Comparison of ENCODE assay signal across 29 cellular contexts in the genomic region with DNA sequence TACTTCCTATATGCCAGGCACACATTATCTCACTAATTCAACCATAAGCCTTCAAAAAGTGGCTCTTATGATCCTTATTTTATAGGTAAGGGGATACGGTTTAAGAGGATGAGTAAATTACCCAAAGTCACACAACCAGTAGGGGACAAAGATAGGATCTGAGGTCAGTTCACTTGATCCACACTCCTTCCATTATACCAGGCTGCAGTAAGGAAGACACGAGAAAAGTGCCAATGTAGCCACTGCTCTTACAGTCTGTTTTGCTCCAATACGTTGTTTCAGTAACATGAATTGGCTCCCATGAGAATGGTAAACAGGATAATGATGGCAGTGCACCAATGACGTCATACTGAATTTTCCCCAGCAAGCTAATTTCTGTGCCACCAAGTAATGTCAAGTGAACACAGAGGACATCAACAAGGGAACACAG. TPM values are rescaled to one million over a fixed set of nuclear protein-coding genes. Genes with fewer than 3 reads are reported as not detected.
A peak's percentile ranks its signal among the peaks of the same experiment; 100 is the strongest.
DNase-seq lines count a peak whose midpoint lies in the region; ATAC-seq, FAIRE-seq and TF ChIP-seq lines count a peak whose summit lies in the region.
"Had no signal": no experiment of that assay in that cellular context is flagged by ENCODE, and none has a peak within 500 bp of the region (broad histone marks: within the 10 kb centered on the region; RNA-seq: fewer than 3 reads in every experiment).

No MANE protein-coding gene starts in this region.

- H3K36me3 ChIP-seq in endothelial cell of umbilical vein (ENCODE audit: control insufficient read depth in 2 of 2, extremely low read depth in 1 of 2, insufficient read depth in 2 of 2, low read length in 2 of 2) (peaks cover 0 to 2% of the 10 kb centered on the region in 2 experiments), thymus (ENCODE audit: control insufficient read depth, insufficient read depth) (peaks cover 27% of the 10 kb centered on the region)
- H3K36me3 ChIP-seq: prostate gland had no signal

- dilution Hi-C loops in endothelial cell of umbilical vein (cut with MboI; ENCODE audit: extremely low pct_ligation_motif_present, low sequenced_read_pairs): no loop called here

- H3K27ac Mint-ChIP-seq in activated CD4-positive, alpha-beta T cell treated with anti-CD3 and anti-CD28 coated beads for 36 hours: peak overlapping the region; percentile 11
- H3K27ac Mint-ChIP-seq: activated naive CD4-positive, alpha-beta T cell treated with anti-CD3 and anti-CD28 coated beads, Interleukin-2, amount 50 U/mL, for 24 hours had no signal

- FAIRE-seq in endothelial cell of umbilical vein (lab: Jason Lieb, UNC): no peak
- FAIRE-seq: colon, endometrium, GM18507, HTR-8/SVneo, islet of Langerhans had no signal

- no peaks in the 10 kb centered on the region for H3K4me1 Mint-ChIP-seq in activated CD4-positive, alpha-beta T cell treated with anti-CD3 and anti-CD28 coated beads for 36 hours
- H3K4me1 Mint-ChIP-seq: activated naive CD4-positive, alpha-beta T cell treated with anti-CD3 and anti-CD28 coated beads, Interleukin-2, amount 50 U/mL, for 24 hours had no signal

- no peak for TF ChIP-seq CTCF in endothelial cell of umbilical vein (IDR thresholded peaks at IDR 0.05; ENCODE audit: extremely low read depth in 1 of 2, insufficient read depth in 1 of 2, low read depth in 1 of 2, low read length in 2 of 2)

- H3K9me3 ChIP-seq in endothelial cell of umbilical vein (replicated peaks; ENCODE audit: control insufficient read depth, insufficient read depth, low read length) (no peaks in the 10 kb centered on the region), thymus (ENCODE audit: control insufficient read depth) (no peaks in the 10 kb centered on the region)
- H3K9me3 ChIP-seq: prostate gland had no signal

- no peak overlapping the region for H3K9ac ChIP-seq in endothelial cell of umbilical vein (replicated peaks; ENCODE audit: extremely low read depth, insufficient read depth, low read length)

- no peak overlapping the region for H2AFZ ChIP-seq in endothelial cell of umbilical vein (ENCODE audit: low read depth, low read length)

- no peak overlapping the region for H3K4me2 ChIP-seq in endothelial cell of umbilical vein (ENCODE audit: insufficient read depth, low read length)
- H3K4me2 ChIP-seq: smooth muscle cell had no signal

- no peaks in the 10 kb centered on the region for H3K79me2 ChIP-seq in endothelial cell of umbilical vein (ENCODE audit: control insufficient read depth, insufficient read depth, low read length)

- H3K27me3 ChIP-seq in endothelial cell of umbilical vein (ENCODE audit: control insufficient read depth in 2 of 2, insufficient read depth in 2 of 2, low read length in 2 of 2): no peaks in the 10 kb centered on the region
- H3K27me3 ChIP-seq in thymus (ENCODE audit: control insufficient read depth, insufficient read depth): no peaks in the 10 kb centered on the region

- H3K27ac ChIP-seq in endothelial cell of umbilical vein (ENCODE audit: insufficient read depth, low read depth, low read length) (no peak overlapping the region), thymus (ENCODE audit: low read depth) (peak overlapping the region; percentile 26)
- H3K27ac ChIP-seq: prostate gland had no signal

- H3K4me3 ChIP-seq in endothelial cell of umbilical vein (replicated peaks in 1 of 3; ENCODE audit: insufficient read depth in 1 of 3, low read depth in 1 of 3, low read length in 3 of 3) (no peak overlapping the region), thymus (ENCODE audit: low read length) (no peak overlapping the region)
- H3K4me3 ChIP-seq: prostate gland, smooth muscle cell had no signal

- no peaks in the 10 kb centered on the region for H3K27me3 Mint-ChIP-seq in activated CD4-positive, alpha-beta T cell treated with anti-CD3 and anti-CD28 coated beads for 36 hours
- H3K27me3 Mint-ChIP-seq: activated CD8-positive, alpha-beta T cell treated with anti-CD3 and anti-CD28 coated beads for 36 hours; activated naive CD4-positive, alpha-beta T cell treated with anti-CD3 and anti-CD28 coated beads, Interleukin-2, amount 50 U/mL, for 24 hours; CD8-positive, alpha-beta memory T cell had no signal

- intact Hi-C loops in activated CD4-positive, alpha-beta T cell treated with anti-CD3 and anti-CD28 coated beads for 36 hours (cut with DNase I, micrococcal nuclease): loop anchor here (5.0 to 10.0 kb wide), 3 partner anchors 155 to 555 kb away; a partner anchor contains a TSS
- intact Hi-C loops in endothelial cell of umbilical vein (cut with micrococcal nuclease): loop anchor here (10.0 kb wide), 1 partner anchor 475 kb away; a partner anchor contains a TSS

- no peaks in the 10 kb centered on the region for H4K20me1 ChIP-seq in endothelial cell of umbilical vein (replicated peaks; ENCODE audit: control insufficient read depth, extremely low read depth, insufficient read depth, low read length)

- POLR2A ChIA-PET in activated CD4-positive, alpha-beta T cell treated with anti-CD3 and anti-CD28 coated beads for 36 hours (lab: Charles Lee): no interaction called here
- POLR2A ChIA-PET in endothelial cell of umbilical vein (lab: Charles Lee): no interaction called here

- 90% methylated on average over 4 of the region's 4 CpGs for WGBS in thymus

- DNase-seq in activated CD4-positive, alpha-beta T cell treated with anti-CD3 and anti-CD28 coated beads for 36 hours: no peak
- DNase-seq in activated CD4-positive, alpha-beta T cell treated with anti-CD3 and anti-CD28 coated beads, Interleukin-2, amount 50 U/mL, for 4 hours: no peak
- peak; percentile 33 for DNase-seq in NCI-H2029 treated with DMSO at 0.1 percent for 48 hours (lab: John Stamatoyannopoulos, UW)
- peak; percentile 27 for DNase-seq in endothelial cell of umbilical vein (ENCODE audit: low read depth, low spot score)
- DNase-seq in activated naive CD4-positive, alpha-beta T cell treated with anti-CD3 and anti-CD28 coated beads, Interleukin-2, amount 50 U/mL, for 16 hours: no peak
- no peak for DNase-seq in nucleus accumbens (lab: John Stamatoyannopoulos, UW)
- DNase-seq: activated CD8-positive, alpha-beta T cell treated with anti-CD3 and anti-CD28 coated beads for 36 hours; activated T-cell treated with anti-CD3 and anti-CD28 coated beads, Interleukin-2, amount 50 U/mL, for 4 hours; CD8-positive, alpha-beta memory T cell; NCI-H1092; NCI-H2171; NCI-H69; SHP77; stimulated activated CD4-positive, alpha-beta T cell treated with anti-CD3 and anti-CD28 coated beads, Interleukin-4, amount 100 ng/mL, for 1 hour had no signal

- H3K4me1 ChIP-seq in endothelial cell of umbilical vein (ENCODE audit: control insufficient read depth, extremely low read depth, insufficient read depth, low read length) (peaks cover 26% of the 10 kb centered on the region), thymus (ENCODE audit: control insufficient read depth, insufficient read depth, low read length) (no peaks in the 10 kb centered on the region)

- no peak for TF ChIP-seq POLR2A in endothelial cell of umbilical vein (IDR thresholded peaks at IDR 0.05; ENCODE audit: low read depth, low read length)

- no peaks in the 10 kb centered on the region for H3K9me3 Mint-ChIP-seq in activated CD4-positive, alpha-beta T cell treated with anti-CD3 and anti-CD28 coated beads for 36 hours (ENCODE audit: low read depth)
- H3K9me3 Mint-ChIP-seq: activated CD8-positive, alpha-beta T cell treated with anti-CD3 and anti-CD28 coated beads for 36 hours; activated naive CD4-positive, alpha-beta T cell treated with anti-CD3 and anti-CD28 coated beads, Interleukin-2, amount 50 U/mL, for 24 hours; activated T-cell treated with anti-CD3 and anti-CD28 coated beads, Interleukin-2, amount 50 U/mL, for 4 hours; CD8-positive, alpha-beta memory T cell had no signal

- H3K9me1 ChIP-seq in endothelial cell of umbilical vein (replicated peaks; ENCODE audit: control insufficient read depth, extremely low read depth, insufficient read depth, low read length): no peaks in the 10 kb centered on the region

- BruUV-seq in endothelial cell of umbilical vein (replicated peaks; lab: Mats Ljungman, UMichigan): no TSS peak

- CTCF ChIA-PET in activated CD4-positive, alpha-beta T cell treated with anti-CD3 and anti-CD28 coated beads for 36 hours (lab: Charles Lee): no interaction called here
- CTCF ChIA-PET in endothelial cell of umbilical vein (lab: Charles Lee): interaction anchor here (3.0 kb wide), 1 partner anchor 154 kb away, joined by 19 read pairs; a partner anchor contains a TSS

- ATAC-seq in activated CD4-positive, alpha-beta T cell treated with anti-CD3 and anti-CD28 coated beads for 36 hours: no peak
- no peak for ATAC-seq in HG02973 (IDR thresholded peaks at IDR 0.05; ENCODE audit: unreplicated experiment)
- ATAC-seq: activated CD8-positive, alpha-beta T cell treated with anti-CD3 and anti-CD28 coated beads for 36 hours; activated T-cell treated with anti-CD3 and anti-CD28 coated beads, Interleukin-2, amount 50 U/mL, for 4 hours had no signal

- H3K36me3 Mint-ChIP-seq in activated CD4-positive, alpha-beta T cell treated with anti-CD3 and anti-CD28 coated beads for 36 hours (ENCODE audit: low read depth): peaks cover 10% of the 10 kb centered on the region

- no peak overlapping the region for H3K4me3 Mint-ChIP-seq in activated CD4-positive, alpha-beta T cell treated with anti-CD3 and anti-CD28 coated beads for 36 hours
- H3K4me3 Mint-ChIP-seq: activated CD8-positive, alpha-beta T cell treated with anti-CD3 and anti-CD28 coated beads for 36 hours; activated naive CD4-positive, alpha-beta T cell treated with anti-CD3 and anti-CD28 coated beads, Interleukin-2, amount 50 U/mL, for 24 hours; activated T-cell treated with anti-CD3 and anti-CD28 coated beads, Interleukin-2, amount 50 U/mL, for 4 hours; CD8-positive, alpha-beta memory T cell had no signal

RNA-seq across cellular contexts. Expression of a gene that starts 15.4 kb away (rescaled TPM):
- total RNA-seq in activated CD4-positive, alpha-beta T cell treated with anti-CD3 and anti-CD28 coated beads for 36 hours: not detected
- not detected in 2 replicates for total RNA-seq in endothelial cell of umbilical vein
- not detected in 2 replicates for polyA plus RNA-seq in endothelial cell of umbilical vein
- not detected in 2 replicates for polyA plus RNA-seq in endothelial cell of umbilical vein (2011; cell fraction: cytosol; rRNA removed)
- polyA plus RNA-seq in endothelial cell of umbilical vein (2011; cell fraction: nucleus; rRNA removed): not detected in 2 replicates
- polyA plus RNA-seq in endothelial cell of umbilical vein (2012): not detected in 2 replicates
- not detected in 2 replicates for polyA minus RNA-seq in endothelial cell of umbilical vein
- not detected for polyA minus RNA-seq in endothelial cell of umbilical vein (2011; cell fraction: cytosol; rRNA and poly(A)+ RNA removed)
- polyA minus RNA-seq in endothelial cell of umbilical vein (2011; cell fraction: nucleus; rRNA and poly(A)+ RNA removed): not detected in 2 replicates
- 3.2 TPM for polyA plus RNA-seq in thymus
- total RNA-seq: activated CD8-positive, alpha-beta T cell treated with anti-CD3 and anti-CD28 coated beads for 36 hours; activated T-cell treated with anti-CD3 and anti-CD28 coated beads, Interleukin-2, amount 50 U/mL, for 4 hours; CD8-positive, alpha-beta memory T cell; fibroblast of villous mesenchyme; LHCN-M2; lung microvascular endothelial cell; prostate gland; smooth muscle cell; T-helper 1 cell treated with Interleukin-12 subunit alpha and Interleukin-12 subunit beta and Interleukin-4 antibody, amounts not matched to agents 30 ng/mL and 1 ng/mL, for 36 hours had no signal
- polyA plus RNA-seq: CD8-positive, alpha-beta memory T cell; neural cell; smooth muscle cell had no signal

RNA-seq across cellular contexts. Expression of a gene that starts 26.7 kb away (rescaled TPM):
- not detected for total RNA-seq in activated CD4-positive, alpha-beta T cell treated with anti-CD3 and anti-CD28 coated beads for 36 hours
- not detected in 2 replicates for total RNA-seq in endothelial cell of umbilical vein
- not detected in 2 replicates for polyA plus RNA-seq in endothelial cell of umbilical vein
- polyA plus RNA-seq in endothelial cell of umbilical vein (2011; cell fraction: cytosol; rRNA removed): not detected in 2 replicates
- not detected in 2 replicates for polyA plus RNA-seq in endothelial cell of umbilical vein (2011; cell fraction: nucleus; rRNA removed)
- not detected in 2 replicates for polyA plus RNA-seq in endothelial cell of umbilical vein (2012)
- polyA minus RNA-seq in endothelial cell of umbilical vein: not detected in 2 replicates
- polyA minus RNA-seq in endothelial cell of umbilical vein (2011; cell fraction: cytosol; rRNA and poly(A)+ RNA removed): not detected
- not detected in 2 replicates for polyA minus RNA-seq in endothelial cell of umbilical vein (2011; cell fraction: nucleus; rRNA and poly(A)+ RNA removed)
- polyA plus RNA-seq in thymus: 0.84 TPM
- total RNA-seq: activated CD8-positive, alpha-beta T cell treated with anti-CD3 and anti-CD28 coated beads for 36 hours; activated T-cell treated with anti-CD3 and anti-CD28 coated beads, Interleukin-2, amount 50 U/mL, for 4 hours; CD8-positive, alpha-beta memory T cell; fibroblast of villous mesenchyme; LHCN-M2; lung microvascular endothelial cell; prostate gland; smooth muscle cell; T-helper 1 cell treated with Interleukin-12 subunit alpha and Interleukin-12 subunit beta and Interleukin-4 antibody, amounts not matched to agents 30 ng/mL and 1 ng/mL, for 36 hours had no signal
- polyA plus RNA-seq: CD8-positive, alpha-beta memory T cell; neural cell; smooth muscle cell had no signal

Comparison
In these comparisons a context has a peak if more than half of its experiments do, and no peak if none do; other contexts are left out.
1. DNase-seq: peak in NCI-H2029 treated with DMSO at 0.1 percent for 48 hours (single experiment) and endothelial cell of umbilical vein (single experiment); none in activated CD4-positive, alpha-beta T cell treated with anti-CD3 and anti-CD28 coated beads for 36 hours (single experiment), activated CD4-positive, alpha-beta T cell treated with anti-CD3 and anti-CD28 coated beads, Interleukin-2, amount 50 U/mL, for 4 hours (0 of 2), activated naive CD4-positive, alpha-beta T cell treated with anti-CD3 and anti-CD28 coated beads, Interleukin-2, amount 50 U/mL, for 16 hours (single experiment) and nucleus accumbens (0 of 56).